ENCODE assay signal across 28 cellular contexts in genomic region chr6:144856622-144857021, GRCh38.
"Had no signal": no experiment of that assay in that cellular context is flagged by ENCODE, and none has a peak within 500 bp of the region (broad histone marks: within the 10 kb centered on the region; RNA-seq: fewer than 3 reads in every experiment).

No MANE protein-coding gene starts in this region.

- H3K4me3 Mint-ChIP-seq: dendritic cell treated with granulocyte-macrophage colony-stimulating factor and Interleukin-4, amounts not matched to agents 40 ng/mL and 50 ng/mL, for 4 days; effector memory CD8-positive, alpha-beta T cell; endodermal cell had no signal

- H3K4me2 ChIP-seq: hepatocyte had no signal

- ATAC-seq: effector memory CD8-positive, alpha-beta T cell; esophagus mucosa; foreskin keratinocyte; gastrocnemius medialis; gastroesophageal sphincter; heart left ventricle; heart right ventricle had no signal

- H3K27me3 ChIP-seq: dorsolateral prefrontal cortex, esophagus muscularis mucosa, esophagus squamous epithelium, gastrocnemius medialis, gastroesophageal sphincter, heart left ventricle, heart right ventricle, hepatocyte had no signal

- H2AFZ ChIP-seq: hepatocyte had no signal

- H3K4me1 Mint-ChIP-seq: endodermal cell had no signal

- H3K27ac ChIP-seq: coronary artery, epithelial cell of prostate, esophagus muscularis mucosa, esophagus squamous epithelium, foreskin keratinocyte, gastrocnemius medialis, gastroesophageal sphincter, heart left ventricle, heart right ventricle, hepatocyte had no signal

- H3K79me2 ChIP-seq: hepatocyte had no signal

- H3K27me3 Mint-ChIP-seq: dendritic cell treated with granulocyte-macrophage colony-stimulating factor and Interleukin-4, amounts not matched to agents 40 ng/mL and 50 ng/mL, for 4 days; effector memory CD8-positive, alpha-beta T cell had no signal

- H3K9me3 Mint-ChIP-seq: effector memory CD8-positive, alpha-beta T cell had no signal

- DNase-seq: cortex of kidney; dorsolateral prefrontal cortex; effector CD4-positive, alpha-beta T cell; effector CD8-positive, alpha-beta T cell; effector memory CD4-positive, alpha-beta T cell; effector memory CD8-positive, alpha-beta T cell; endodermal cell; erythroblast; esophagus squamous epithelium; foreskin fibroblast; foreskin keratinocyte; foreskin melanocyte; gastrocnemius medialis; glutamatergic neuron; head of caudate nucleus; heart left ventricle; heart right ventricle; hippocampal formation had no signal

- H3K4me1 ChIP-seq: esophagus muscularis mucosa, esophagus squamous epithelium, foreskin keratinocyte, gastrocnemius medialis, gastroesophageal sphincter had no signal

- H3K4me3 ChIP-seq: coronary artery, dorsolateral prefrontal cortex, esophagus muscularis mucosa, esophagus squamous epithelium, gastrocnemius medialis, gastroesophageal sphincter, heart left ventricle, heart right ventricle, hepatocyte had no signal

- H3K27ac Mint-ChIP-seq: dendritic cell treated with granulocyte-macrophage colony-stimulating factor and Interleukin-4, amounts not matched to agents 40 ng/mL and 50 ng/mL, for 4 days; endodermal cell had no signal

- FAIRE-seq: endometrium, endothelial cell of umbilical vein, frontal cortex had no signal

- H3K9me3 ChIP-seq: esophagus muscularis mucosa, esophagus squamous epithelium, gastrocnemius medialis, gastroesophageal sphincter, heart left ventricle, heart right ventricle had no signal
